ENCODE assay signal across 33 cellular contexts in genomic region chr11:81129618-81130017, GRCh38.
DNase-seq lines count a peak whose midpoint lies in the region; ATAC-seq, FAIRE-seq and TF ChIP-seq lines count a peak whose summit lies in the region.
"Had no signal": no experiment of that assay in that cellular context is flagged by ENCODE, and none has a peak within 500 bp of the region (broad histone marks: within the 10 kb centered on the region; RNA-seq: fewer than 3 reads in every experiment).

No MANE protein-coding gene starts in this region.

- H3K79me2 ChIP-seq in OCI-LY3 (ENCODE audit: low read length) = no peaks in the 10 kb centered on the region
- no peaks in the 10 kb centered on the region for H3K79me2 ChIP-seq in H1 (ENCODE audit: control insufficient read depth in 1 of 2, insufficient read depth in 2 of 2, low read length in 2 of 2)
- no peaks in the 10 kb centered on the region for H3K79me2 ChIP-seq in neural cell (replicated peaks; ENCODE audit: insufficient read depth, low read length)

- WGBS in H1 (ENCODE audit: extremely low coverage in 1 of 2, insufficient coverage in 1 of 2, insufficient read length in 1 of 2, insufficient replicate concordance in 2 of 2, low coverage in 1 of 2, low lambda C conversion rate in 2 of 2, missing lambda C conversion rate in 1 of 2), 2 experiments = 86% methylated on average over 3 of the region's 3 CpGs; no CpG with 5 or more reads in 1 of the 2 experiments

- intact Hi-C loops in left colon (cut with DNase I, micrococcal nuclease) = no loop called here

- TF ChIP-seq CTCF in OCI-LY3 (IDR thresholded peaks at IDR 0.05; ENCODE audit: low read depth, low read length) = no peak
- TF ChIP-seq CTCF in H1 (IDR thresholded peaks at IDR 0.05; ENCODE audit: control extremely low read depth in 1 of 3, insufficient read depth in 1 of 3, low read depth in 1 of 3, low read length in 3 of 3) = no peak
- no peak for TF ChIP-seq CTCF in neural cell (IDR thresholded peaks at IDR 0.05; ENCODE audit: poor library complexity, severe bottlenecking)

- no peak for FAIRE-seq in H1 (lab: Jason Lieb, UNC)
- FAIRE-seq: A204.1, A549, D721Med had no signal

- H3K4me1 ChIP-seq in OCI-LY3 (ENCODE audit: low read length) = peaks cover 6% of the 10 kb centered on the region
- H3K4me1 ChIP-seq in H1 (replicated peaks in 1 of 4; ENCODE audit: control insufficient read depth in 3 of 4, insufficient read depth in 4 of 4, low read length in 3 of 4) = no peaks in the 10 kb centered on the region
- H3K4me1 ChIP-seq: A549; BE2C; BLaER1; BLaER1 treated with 17β-estradiol and CSF1 and Interleukin-3, amounts not matched to agents 10 nM and 100 nM; Caco-2 had no signal

- H3F3A ChIP-seq in neural cell (ENCODE audit: insufficient read depth, low read length, poor library complexity, severe bottlenecking) = peaks cover 7% of the 10 kb centered on the region

- H2BK15ac ChIP-seq in H1 (ENCODE audit: low read length) = no peak overlapping the region

- no peak overlapping the region for H3K4ac ChIP-seq in H1 (replicated peaks; ENCODE audit: insufficient read length, low read depth, low read length)

- H3K56ac ChIP-seq in H1 (replicated peaks; ENCODE audit: insufficient read length, low read depth, low read length) = no peak overlapping the region

- H2AFZ ChIP-seq in OCI-LY3 (ENCODE audit: low read depth, low read length) (no peak overlapping the region), H1 (ENCODE audit: low read length) (0 out of 2 replicates have a peak overlapping the region, but pooled peaks have one; percentile 19), neural cell (ENCODE audit: low read depth, low read length) (no peak overlapping the region)

- TF ChIP-seq POLR2A in H1 (IDR thresholded peaks at IDR 0.05; ENCODE audit: control extremely low read depth in 1 of 2, low read depth in 2 of 2, low read length in 2 of 2) = no peak

- no peak overlapping the region for H2BK120ac ChIP-seq in H1 (replicated peaks; ENCODE audit: low read depth, low read length)

- no peak overlapping the region for H2BK20ac ChIP-seq in H1 (ENCODE audit: low read length)

- CTCF ChIA-PET in H1 (lab: Charles Lee; ENCODE audit: partially characterized antibody) = no interaction called here

- POLR2A ChIA-PET in H1 (lab: Charles Lee; ENCODE audit: partially characterized antibody) = no interaction called here

- H3K79me1 ChIP-seq in H1 (ENCODE audit: low read depth, low read length) = no peaks in the 10 kb centered on the region

- no peaks in the 10 kb centered on the region for H4K20me1 ChIP-seq in OCI-LY3 (ENCODE audit: insufficient read depth, low read length)
- H4K20me1 ChIP-seq in H1 (replicated peaks in 1 of 2; ENCODE audit: control insufficient read depth in 1 of 2, insufficient read depth in 2 of 2, low read length in 2 of 2) = no peaks in the 10 kb centered on the region
- no peaks in the 10 kb centered on the region for H4K20me1 ChIP-seq in neural cell (ENCODE audit: insufficient read depth)
- H4K20me1 ChIP-seq: BLaER1; BLaER1 treated with 17β-estradiol and CSF1 and Interleukin-3, amounts not matched to agents 10 nM and 100 nM had no signal

- H2BK5ac ChIP-seq in H1 (ENCODE audit: low read depth, low read length) = no peak overlapping the region

- H3K18ac ChIP-seq in H1 (ENCODE audit: extremely low read depth, low read length) = no peak overlapping the region

- H2BK12ac ChIP-seq in H1 (ENCODE audit: low read depth, low read length) = no peak overlapping the region

- H2AK5ac ChIP-seq in H1 (ENCODE audit: low read depth, low read length) = no peak overlapping the region

- no peak overlapping the region for H4K91ac ChIP-seq in H1 (replicated peaks; ENCODE audit: insufficient read length, low read length)

- ATAC-seq in left colon = no peak
- ATAC-seq: A549; CD8-positive, alpha-beta T cell had no signal

- no peaks in the 10 kb centered on the region for H3K9me2 ChIP-seq in neural cell (ENCODE audit: insufficient read depth, low read length)

- H3K9ac ChIP-seq in OCI-LY3 (ENCODE audit: low read length) (no peak overlapping the region), H1 (replicated peaks in 1 of 4; ENCODE audit: extremely low read depth in 1 of 4, low read depth in 3 of 4, low read length in 3 of 4) (no peak overlapping the region), neural cell (ENCODE audit: low read length) (no peak overlapping the region)
- H3K9ac ChIP-seq: BLaER1; BLaER1 treated with 17β-estradiol and CSF1 and Interleukin-3, amounts not matched to agents 10 nM and 100 nM had no signal

- no peak overlapping the region for H3K14ac ChIP-seq in H1 (ENCODE audit: insufficient read length)

- DNase-seq in H1 (ENCODE audit: low read depth in 1 of 2, low spot score in 2 of 2) (no peak), NCI-H1417 (lab: John Stamatoyannopoulos, UW) (no peak), SHP77 treated with DMSO at 0.1 percent for 48 hours (lab: John Stamatoyannopoulos, UW) (no peak), left colon (no peak)
- DNase-seq: 8988T; ACHN; AML-193; BE2C; C1 segment of cervical spinal cord; Caco-2; Calu3; CD4-positive, alpha-beta memory T cell; CD4-positive, alpha-beta T cell; CD4-positive, CD25-positive, alpha-beta regulatory T cell; CD8-positive, alpha-beta memory T cell; CD8-positive, alpha-beta T cell; COR-L47; DMS 273 treated with DMSO at 0.1 percent for 48 hours; DMS153; DMS53; DMS79; DMS79 treated with DMSO at 0.1 percent for 48 hours; DND-41; EL had no signal

- no peak for TF ChIP-seq EP300 in H1 (IDR thresholded peaks at IDR 0.05; ENCODE audit: borderline replicate concordance in 1 of 2, low read depth in 2 of 2, low read length in 2 of 2)
- TF ChIP-seq EP300 in neural cell (conservative IDR thresholded peaks at IDR 0.05; ENCODE audit: poor library complexity, severe bottlenecking) = peak; percentile 93

- no peaks in the 10 kb centered on the region for H3K23me2 ChIP-seq in H1 (ENCODE audit: low read depth, low read length)

- no peaks in the 10 kb centered on the region for H3K9me3 ChIP-seq in OCI-LY3 (ENCODE audit: insufficient read depth, low read length)
- no peaks in the 10 kb centered on the region for H3K9me3 ChIP-seq in H1 (ENCODE audit: insufficient read depth in 2 of 2, low read depth in 1 of 2, low read length in 1 of 2)
- no peaks in the 10 kb centered on the region for H3K9me3 ChIP-seq in neural cell (ENCODE audit: low read length)
- H3K9me3 ChIP-seq: A549; BE2C; BLaER1; BLaER1 treated with 17β-estradiol and CSF1 and Interleukin-3, amounts not matched to agents 10 nM and 100 nM; Caco-2 had no signal

- H4K8ac ChIP-seq in H1 (ENCODE audit: extremely low read depth, insufficient read depth, low read length) = no peak overlapping the region

- H3K23ac ChIP-seq in H1 (ENCODE audit: insufficient read length) = no peak overlapping the region

- H3K27ac ChIP-seq in OCI-LY3 (ENCODE audit: low read length) = no peak overlapping the region
- H3K27ac ChIP-seq in H1 (ENCODE audit: low read depth, low read length) = no peak overlapping the region
- H3K27ac ChIP-seq in neural cell (ENCODE audit: low read length) = no peak overlapping the region
- H3K27ac ChIP-seq: 22Rv1; A549; BLaER1; BLaER1 treated with 17β-estradiol and CSF1 and Interleukin-3, amounts not matched to agents 10 nM and 100 nM; C4-2B had no signal

- H3K4me2 ChIP-seq in OCI-LY3 (ENCODE audit: low read length) (peak overlapping the region; percentile 16; the same call in 1 of the 2 replicates), H1 (ENCODE audit: insufficient read depth in 1 of 2, low read depth in 2 of 2, low read length in 2 of 2) (no peak overlapping the region), neural cell (ENCODE audit: low read length) (no peak overlapping the region)
- H3K4me2 ChIP-seq: A549; BLaER1; BLaER1 treated with 17β-estradiol and CSF1 and Interleukin-3, amounts not matched to agents 10 nM and 100 nM had no signal

- H3K4me3 ChIP-seq in OCI-LY3 (ENCODE audit: low read length) = no peak overlapping the region
- no peak overlapping the region for H3K4me3 ChIP-seq in H1 (ENCODE audit: extremely low read depth in 1 of 4, insufficient read depth in 2 of 4, low read depth in 3 of 4, low read length in 4 of 4)
- H3K4me3 ChIP-seq in neural cell (ENCODE audit: low read length) = no peak overlapping the region
- H3K4me3 ChIP-seq: A549; BLaER1; BLaER1 treated with 17β-estradiol and CSF1 and Interleukin-3, amounts not matched to agents 10 nM and 100 nM had no signal

- no peak overlapping the region for H4K5ac ChIP-seq in H1 (ENCODE audit: insufficient read length, low read depth, low read length)

- H3K36me3 ChIP-seq in OCI-LY3 (replicated peaks; ENCODE audit: low read depth, low read length) = no peaks in the 10 kb centered on the region
- H3K36me3 ChIP-seq in H1 (ENCODE audit: control insufficient read depth in 2 of 4, insufficient read depth in 4 of 4, low read length in 3 of 4) = no peaks in the 10 kb centered on the region
- H3K36me3 ChIP-seq in neural cell (ENCODE audit: insufficient read depth, low read length) = no peaks in the 10 kb centered on the region
- H3K36me3 ChIP-seq: BE2C; BLaER1; BLaER1 treated with 17β-estradiol and CSF1 and Interleukin-3, amounts not matched to agents 10 nM and 100 nM had no signal

- TF ChIP-seq RAD21 in H1 (IDR thresholded peaks at IDR 0.05 in 1 of 2, conservative IDR thresholded peaks at IDR 0.05 in 1 of 2; ENCODE audit: low read depth in 2 of 2, low read length in 2 of 2) = no peak
- peak; percentile 16 for TF ChIP-seq RAD21 in neural cell (conservative IDR thresholded peaks at IDR 0.05)

- no peaks in the 10 kb centered on the region for H3K27me3 ChIP-seq in OCI-LY3 (ENCODE audit: low read depth, low read length)
- no peaks in the 10 kb centered on the region for H3K27me3 ChIP-seq in H1 (replicated peaks in 1 of 4; ENCODE audit: control insufficient read depth in 3 of 4, extremely low read depth in 1 of 4, insufficient read depth in 3 of 4, low read length in 3 of 4)
- no peaks in the 10 kb centered on the region for H3K27me3 ChIP-seq in neural cell (ENCODE audit: insufficient read depth, low read depth, low read length)
- H3K27me3 ChIP-seq: BE2C; BLaER1; BLaER1 treated with 17β-estradiol and CSF1 and Interleukin-3, amounts not matched to agents 10 nM and 100 nM had no signal

TF ChIP-seq in neural cell, 6 proteins besides CTCF, POLR2A, EP300 and RAD21 (continues in another document):
- TF ChIP-seq SMC3 (conservative IDR thresholded peaks at IDR 0.05; ENCODE audit: poor library complexity) (no peak), POLR2AphosphoS5 (IDR thresholded peaks at IDR 0.05) (peak; percentile 86), MXI1 (conservative IDR thresholded peaks at IDR 0.05; ENCODE audit: poor library complexity, severe bottlenecking) (no peak)
